Comparison of ENCODE assay signal across 9 cellular contexts in the genomic region with DNA sequence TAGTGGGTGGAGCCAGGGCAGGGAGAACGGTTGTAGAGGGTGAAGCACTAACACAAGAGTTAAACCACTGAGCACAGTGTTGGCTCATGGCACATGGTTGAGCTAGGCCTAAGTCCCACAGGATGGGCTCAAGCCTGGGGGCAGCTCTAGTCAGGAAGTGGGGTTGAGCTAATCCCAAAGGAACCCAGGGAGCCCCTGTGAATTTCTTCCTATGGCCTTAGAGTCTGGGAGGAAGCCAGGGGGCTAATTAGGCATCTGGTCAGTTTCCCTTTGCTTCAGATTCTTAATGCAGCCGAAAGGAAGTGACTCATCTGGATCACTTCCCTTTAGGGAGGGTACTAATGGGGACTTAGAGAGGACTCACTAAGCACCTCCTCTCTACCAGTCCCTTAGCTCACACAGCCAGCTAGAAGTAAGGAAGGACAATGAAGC. TPM values are rescaled to one million over a fixed set of nuclear protein-coding genes. Genes with fewer than 3 reads are reported as not detected.
DNase-seq lines count a peak whose midpoint lies in the region; ATAC-seq and TF ChIP-seq lines count a peak whose summit lies in the region.
"Had no signal": no experiment of that assay in that cellular context is flagged by ENCODE, and none has a peak within 500 bp of the region (broad histone marks: within the 10 kb centered on the region; RNA-seq: fewer than 3 reads in every experiment).

No MANE protein-coding gene starts in this region.

- H3K4me1 Mint-ChIP-seq in activated naive CD4-positive, alpha-beta T cell treated with anti-CD3 and anti-CD28 coated beads, Interleukin-2, amount 50 U/mL, for 24 hours: peaks cover 5% of the 10 kb centered on the region
- H3K4me1 Mint-ChIP-seq in memory B cell: peaks cover 24% of the 10 kb centered on the region

- no peaks in the 10 kb centered on the region for H3K27me3 Mint-ChIP-seq in activated naive CD4-positive, alpha-beta T cell treated with anti-CD3 and anti-CD28 coated beads, Interleukin-2, amount 50 U/mL, for 24 hours
- H3K27me3 Mint-ChIP-seq in memory B cell: no peaks in the 10 kb centered on the region

- no peaks in the 10 kb centered on the region for H3K27me3 ChIP-seq in MG63
- H3K27me3 ChIP-seq in brain microvascular endothelial cell (replicated peaks): no peaks in the 10 kb centered on the region

- peak; percentile 74 for ATAC-seq in memory B cell (ENCODE audit: low read depth)

- no peaks in the 10 kb centered on the region for H3K9me3 Mint-ChIP-seq in activated naive CD4-positive, alpha-beta T cell treated with anti-CD3 and anti-CD28 coated beads, Interleukin-2, amount 50 U/mL, for 24 hours
- H3K9me3 Mint-ChIP-seq in memory B cell: no peaks in the 10 kb centered on the region

- DNase-seq in activated naive CD4-positive, alpha-beta T cell treated with Interleukin-2 at 50 U/mL for 16 hours: no peak
- DNase-seq in MG63 (peak; percentile 88), brain microvascular endothelial cell (peak; percentile 67), memory B cell (ENCODE audit: low spot score in 2 of 2) (no peak), NCI-H748 (lab: John Stamatoyannopoulos, UW; ENCODE audit: unreplicated experiment) (no peak), DMS114 treated with DMSO at 0.1 percent for 48 hours (lab: John Stamatoyannopoulos, UW; ENCODE audit: unreplicated experiment) (no peak)

- no peak overlapping the region for H3K4me3 Mint-ChIP-seq in activated naive CD4-positive, alpha-beta T cell treated with anti-CD3 and anti-CD28 coated beads, Interleukin-2, amount 50 U/mL, for 24 hours
- no peak overlapping the region for H3K4me3 Mint-ChIP-seq in memory B cell

- TF ChIP-seq CTCF in HEK293 (tag by site-specific recombination; IDR thresholded peaks at IDR 0.05): no peak
- peak; percentile 12 for TF ChIP-seq CTCF in brain microvascular endothelial cell (IDR thresholded peaks at IDR 0.05; ENCODE audit: low read depth, low read length, missing control alignments)

- H3K27ac Mint-ChIP-seq in activated naive CD4-positive, alpha-beta T cell treated with anti-CD3 and anti-CD28 coated beads, Interleukin-2, amount 50 U/mL, for 24 hours: peak overlapping the region; percentile 0
- H3K27ac Mint-ChIP-seq in memory B cell: peak overlapping the region; percentile 60

- H3K4me3 ChIP-seq in HEK293 (ENCODE audit: low read depth, low read length) (no peak overlapping the region), MG63 (no peak overlapping the region), brain microvascular endothelial cell (ENCODE audit: low read depth, low read length) (no peak overlapping the region)

- in situ Hi-C loops in brain microvascular endothelial cell (cut with HindIII; ENCODE audit: low pct_ligation_motif_present, low sequenced_read_pairs): loop anchor here (5.0 kb wide), 1 partner anchor 93 kb away; no protein-coding TSS in a partner anchor

- CTCF ChIA-PET in HEK293 (lab: Yijun Ruan, JAX): interaction anchor here (0.6 to 13.2 kb wide), 21 partner anchors 8 to 729 kb away, joined by 3 to 415 read pairs (median 7); partner anchors contain the start of gene FCRL6

- no peak overlapping the region for H3K27ac ChIP-seq in HEK293 (ENCODE audit: extremely low read depth, low read depth, low read length)
- H3K27ac ChIP-seq in brain microvascular endothelial cell: peak overlapping the region; percentile 31

- no peaks in the 10 kb centered on the region for H3K9me3 ChIP-seq in HEK293 (ENCODE audit: control insufficient read depth, insufficient read depth, low read depth, low read length)
- no peaks in the 10 kb centered on the region for H3K9me3 ChIP-seq in MG63

- no peaks in the 10 kb centered on the region for H3K4me1 ChIP-seq in HEK293 (ENCODE audit: control insufficient read depth, insufficient read depth, low read length)

- H3K36me3 Mint-ChIP-seq in activated naive CD4-positive, alpha-beta T cell treated with anti-CD3 and anti-CD28 coated beads, Interleukin-2, amount 50 U/mL, for 24 hours: no peaks in the 10 kb centered on the region
- H3K36me3 Mint-ChIP-seq in memory B cell: no peaks in the 10 kb centered on the region

- POLR2A ChIA-PET in HEK293 (lab: Yijun Ruan, JAX): interaction anchor here (0.8 to 2.8 kb wide), 5 partner anchors 26 to 35 kb away, joined by 3 to 10 read pairs (median 3); partner anchors contain the start of gene TAGLN2

- no peaks in the 10 kb centered on the region for H3K36me3 ChIP-seq in HEK293 (ENCODE audit: control insufficient read depth in 2 of 2, insufficient read depth in 1 of 2, low read length in 2 of 2)
- H3K36me3 ChIP-seq in MG63: no peaks in the 10 kb centered on the region
- H3K36me3 ChIP-seq in brain microvascular endothelial cell (replicated peaks): no peaks in the 10 kb centered on the region

TF ChIP-seq in HEK293, 187 proteins besides CTCF, POLR2A, EP300 and RAD21:
- TF ChIP-seq, protein P1, sequence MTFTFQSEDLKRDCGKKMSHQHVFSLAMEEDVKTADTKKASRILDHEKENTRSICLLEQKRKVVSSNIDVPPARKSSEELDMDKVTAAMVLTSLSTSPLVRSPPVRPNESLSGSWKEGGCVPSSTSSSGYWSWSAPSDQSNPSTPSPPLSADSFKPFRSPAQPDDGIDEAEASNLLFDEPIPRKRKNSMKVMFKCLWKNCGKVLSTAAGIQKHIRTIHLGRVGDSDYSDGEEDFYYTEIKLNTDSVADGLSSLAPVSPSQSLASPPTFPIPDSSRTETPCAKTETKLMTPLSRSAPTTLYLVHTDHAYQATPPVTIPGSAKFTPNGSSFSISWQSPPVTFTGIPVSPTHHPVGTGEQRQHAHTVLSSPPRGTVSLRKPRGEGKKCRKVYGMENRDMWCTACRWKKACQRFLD (tag by site-specific recombination; IDR thresholded peaks at IDR 0.05): no peak
- TF ChIP-seq ZNF302 (tag by site-specific recombination; IDR thresholded peaks at IDR 0.05; ENCODE audit: low read depth) (no peak), SP3 (tag by site-specific recombination; IDR thresholded peaks at IDR 0.05) (peak; percentile 20; the same call in 1 of the 2 replicates), GFI1B (tag by site-specific recombination; IDR thresholded peaks at IDR 0.05) (no peak), ZNF76 (tag by site-specific recombination; IDR thresholded peaks at IDR 0.05; ENCODE audit: borderline replicate concordance, low read depth) (no peak), PBX3 (CRISPR knock-in tag; IDR thresholded peaks at IDR 0.05) (no peak)
- TF ChIP-seq, protein P2, sequence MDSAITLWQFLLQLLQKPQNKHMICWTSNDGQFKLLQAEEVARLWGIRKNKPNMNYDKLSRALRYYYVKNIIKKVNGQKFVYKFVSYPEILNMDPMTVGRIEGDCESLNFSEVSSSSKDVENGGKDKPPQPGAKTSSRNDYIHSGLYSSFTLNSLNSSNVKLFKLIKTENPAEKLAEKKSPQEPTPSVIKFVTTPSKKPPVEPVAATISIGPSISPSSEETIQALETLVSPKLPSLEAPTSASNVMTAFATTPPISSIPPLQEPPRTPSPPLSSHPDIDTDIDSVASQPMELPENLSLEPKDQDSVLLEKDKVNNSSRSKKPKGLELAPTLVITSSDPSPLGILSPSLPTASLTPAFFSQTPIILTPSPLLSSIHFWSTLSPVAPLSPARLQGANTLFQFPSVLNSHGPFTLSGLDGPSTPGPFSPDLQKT (IDR thresholded peaks at IDR 0.05; ENCODE audit: borderline replicate concordance, low read depth, low read length): no peak
- TF ChIP-seq, protein P3, sequence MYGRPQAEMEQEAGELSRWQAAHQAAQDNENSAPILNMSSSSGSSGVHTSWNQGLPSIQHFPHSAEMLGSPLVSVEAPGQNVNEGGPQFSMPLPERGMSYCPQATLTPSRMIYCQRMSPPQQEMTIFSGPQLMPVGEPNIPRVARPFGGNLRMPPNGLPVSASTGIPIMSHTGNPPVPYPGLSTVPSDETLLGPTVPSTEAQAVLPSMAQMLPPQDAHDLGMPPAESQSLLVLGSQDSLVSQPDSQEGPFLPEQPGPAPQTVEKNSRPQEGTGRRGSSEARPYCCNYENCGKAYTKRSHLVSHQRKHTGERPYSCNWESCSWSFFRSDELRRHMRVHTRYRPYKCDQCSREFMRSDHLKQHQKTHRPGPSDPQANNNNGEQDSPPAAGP (tag by site-specific recombination; IDR thresholded peaks at IDR 0.05): peak; percentile 49; the same call in 1 of the 2 replicates

RNA-seq across cellular contexts. Expression of gene CFAP45, which starts 10.1 kb away (rescaled TPM):
- total RNA-seq in MG63 (2014; rRNA removed; shearing (Covaris generic); ENCODE audit: low replicate concordance): 0.10 and 0.39 TPM in 2 replicates

RNA-seq across cellular contexts. Expression of gene VSIG8, which starts 27.4 kb away (rescaled TPM):
- not detected in 2 replicates for total RNA-seq in MG63 (2014; rRNA removed; shearing (Covaris generic); ENCODE audit: low replicate concordance)
- total RNA-seq: dermis microvascular lymphatic vessel endothelial cell had no signal

RNA-seq across cellular contexts. Expression of gene TAGLN2, which starts 35.5 kb away (rescaled TPM):
- 651 and 1,079 TPM in 2 replicates for total RNA-seq in MG63 (2014; rRNA removed; shearing (Covaris generic); ENCODE audit: low replicate concordance)

RNA-seq across cellular contexts. Expression of gene IGSF9, which starts 55.6 kb away (rescaled TPM):
- not detected in 2 replicates for total RNA-seq in MG63 (2014; rRNA removed; shearing (Covaris generic); ENCODE audit: low replicate concordance)
- total RNA-seq: dermis microvascular lymphatic vessel endothelial cell had no signal

Comparison
In these comparisons a context has a peak if more than half of its experiments do, and no peak if none do; other contexts are left out.
1. DNase-seq: peak in MG63 (single experiment) and brain microvascular endothelial cell (single experiment); none in activated naive CD4-positive, alpha-beta T cell treated with Interleukin-2 at 50 U/mL for 16 hours (single experiment), memory B cell (0 of 2), NCI-H748 (single experiment) and DMS114 treated with DMSO at 0.1 percent for 48 hours (single experiment).